Comparison of ENCODE assay signal across 28 cellular contexts in genomic region chr3:55296781-55297180, GRCh38.
"Had no signal": no experiment of that assay in that cellular context is flagged by ENCODE, and none has a peak within 500 bp of the region (broad histone marks: within the 10 kb centered on the region; RNA-seq: fewer than 3 reads in every experiment).

No MANE protein-coding gene starts in this region.

- H3K9ac ChIP-seq: parathyroid adenoma had no signal

- H3K4me2 ChIP-seq: smooth muscle cell had no signal

- H3K4me3 ChIP-seq: heart left ventricle, psoas muscle, sigmoid colon, smooth muscle cell, thyroid gland, upper lobe of left lung had no signal

- ATAC-seq: effector memory CD8-positive, alpha-beta T cell; foreskin keratinocyte; heart left ventricle; naive thymus-derived CD8-positive, alpha-beta T cell; psoas muscle; stimulated activated memory B cell treated with anti-CD40 and anti-IgM and Interleukin-4, amounts not matched to agents 10 μg/mL and 1 μg/mL and 100 μg/mL, for 72 hours; stimulated activated naive CD8-positive, alpha-beta T cell treated with anti-CD3 and anti-CD28 coated beads, Interleukin-15, amount 100 ng/mL, for 72 hours had no signal

- H3K4me1 ChIP-seq: foreskin keratinocyte, heart left ventricle, parathyroid adenoma, psoas muscle, sigmoid colon, upper lobe of left lung had no signal

- H2AFZ ChIP-seq: parathyroid adenoma had no signal

- H3K36me3 ChIP-seq: brain microvascular endothelial cell, heart left ventricle, sigmoid colon, thyroid gland, upper lobe of left lung had no signal

- H3K9me3 ChIP-seq: heart left ventricle, psoas muscle, thyroid gland, upper lobe of left lung had no signal

- H3K27ac ChIP-seq: brain microvascular endothelial cell, foreskin keratinocyte, heart left ventricle, parathyroid adenoma, psoas muscle, sigmoid colon, thyroid gland, upper lobe of left lung had no signal

- H3K27me3 ChIP-seq: brain microvascular endothelial cell, foreskin keratinocyte, heart left ventricle, sigmoid colon, thyroid gland, upper lobe of left lung had no signal

- DNase-seq: activated CD4-positive, alpha-beta T cell treated with anti-CD3 and anti-CD28 coated beads for 4 hours; activated CD4-positive, alpha-beta T cell treated with anti-CD3 and anti-CD28 coated beads, Interleukin-2, amount 50 U/mL, for 4 hours; activated effector memory CD4-positive, alpha-beta T cell treated with anti-CD3 and anti-CD28 coated beads, Interleukin-2, amount 50 U/mL, for 16 hours; activated naive CD4-positive, alpha-beta T cell treated with anti-CD3 and anti-CD28 coated beads for 36 hours; activated naive CD8-positive, alpha-beta T cell treated with anti-CD3 and anti-CD28 coated beads for 36 hours; activated T-cell treated with anti-CD3 and anti-CD28 coated beads for 4 hours; brain microvascular endothelial cell; cortex of kidney; effector memory CD8-positive, alpha-beta T cell; foreskin keratinocyte; heart left ventricle; hypothalamus; immature natural killer cell; midbrain; naive thymus-derived CD8-positive, alpha-beta T cell; nucleus accumbens; psoas muscle; sigmoid colon; stimulated activated CD4-positive, alpha-beta T cell treated with anti-CD3 and anti-CD28 coated beads, Interleukin-1b, Interleukin-23, amount 100 ng/mL, for 48 hours; stimulated activated CD4-positive, alpha-beta T cell treated with anti-CD3 and anti-CD28 coated beads, Interleukin-4, amount 100 ng/mL, for 4 hours; stimulated activated CD8-positive, alpha-beta memory T cell treated with anti-CD3 and anti-CD28 coated beads, Interleukin-4, amount 100 ng/mL, for 48 hours; stimulated activated naive CD8-positive, alpha-beta T cell treated with anti-CD3 and anti-CD28 coated beads, Interleukin-15, amount 100 ng/mL, for 72 hours; T-helper 1 cell; thyroid gland; upper lobe of left lung had no signal
